ENCODE assay signal across 25 cellular contexts in genomic region chr1:6747679-6748078, GRCh38.
"Had no signal": no experiment of that assay in that cellular context is flagged by ENCODE, and none has a peak within 500 bp of the region (broad histone marks: within the 10 kb centered on the region; RNA-seq: fewer than 3 reads in every experiment).

No MANE protein-coding gene starts in this region.

- H3K9me3 Mint-ChIP-seq: activated CD4-positive, alpha-beta T cell treated with anti-CD3 and anti-CD28 coated beads, Interleukin-2, amount 10 ng/mL, durations not matched to agents 24 days and 14 days; activated naive CD8-positive, alpha-beta T cell treated with anti-CD3 and anti-CD28 coated beads for 36 hours; activated T-cell treated with anti-CD3 and anti-CD28 coated beads, Interleukin-2, amount 50 U/mL, for 4 hours had no signal

- H3K4me3 Mint-ChIP-seq: activated B cell treated with CpG ODN at 0.5 μM for 24 hours; activated CD4-positive, alpha-beta T cell treated with anti-CD3 and anti-CD28 coated beads, Interleukin-2, amount 10 ng/mL, durations not matched to agents 24 days and 14 days; activated CD8-positive, alpha-beta memory T cell treated with anti-CD3 and anti-CD28 coated beads, Interleukin-2, amount 10 ng/mL, durations not matched to agents 7 days and 5 days; activated naive CD8-positive, alpha-beta T cell treated with anti-CD3 and anti-CD28 coated beads for 36 hours; activated T-cell treated with anti-CD3 and anti-CD28 coated beads, Interleukin-2, amount 50 U/mL, for 4 hours; T-cell had no signal

- H3K36me3 ChIP-seq: brain microvascular endothelial cell, cardiac muscle cell had no signal

- DNase-seq: activated B cell treated with CpG ODN at 0.5 μM for 24 hours; activated CD4-positive, alpha-beta T cell treated with anti-CD3 and anti-CD28 coated beads for 1 hour; activated CD4-positive, alpha-beta T cell treated with anti-CD3 and anti-CD28 coated beads, Interleukin-2, amount 10 ng/mL, durations not matched to agents 24 days and 14 days; activated CD4-positive, alpha-beta T cell treated with anti-CD3 and anti-CD28 coated beads, Interleukin-2, amount 50 U/mL, for 48 hours; activated CD8-positive, alpha-beta memory T cell treated with anti-CD3 and anti-CD28 coated beads, Interleukin-2, amount 10 ng/mL, durations not matched to agents 7 days and 5 days; activated effector memory CD4-positive, alpha-beta T cell treated with anti-CD3 and anti-CD28 coated beads, Interleukin-2, amount 50 U/mL, for 16 hours; activated naive CD4-positive, alpha-beta T cell treated with Interleukin-2 at 50 U/mL for 16 hours; activated naive CD8-positive, alpha-beta T cell treated with anti-CD3 and anti-CD28 coated beads for 36 hours; activated T-cell treated with anti-CD3 and anti-CD28 coated beads, Interleukin-2, amount 50 U/mL, for 4 hours; brain microvascular endothelial cell; cerebellar nuclear complex; Karpas-422; MM.1S; NCI-H1092 treated with DMSO at 0.1 percent for 48 hours; NCI-H1436; NCI-H1694 treated with DMSO at 0.1 percent for 48 hours; NCI-H2029 treated with DMSO at 0.1 percent for 48 hours; NCI-H510A treated with DMSO at 0.1 percent for 48 hours; NCI-H69; NK-92 treated with Interleukin-12 subunit alpha and Interleukin-12 subunit beta, amount 100 ng/mL, for 24 hours; PC-3; SHP77 treated with DMSO at 0.1 percent for 48 hours; T-cell had no signal

- H3K27ac ChIP-seq: brain microvascular endothelial cell, cardiac muscle cell had no signal

- H3K4me3 ChIP-seq: cardiac muscle cell, K562 had no signal

- ATAC-seq: activated CD8-positive, alpha-beta memory T cell treated with anti-CD3 and anti-CD28 coated beads, Interleukin-2, amount 10 ng/mL, durations not matched to agents 7 days and 5 days; activated T-cell treated with anti-CD3 and anti-CD28 coated beads, Interleukin-2, amount 50 U/mL, for 4 hours; K562; PC-3; T-cell had no signal

- H3K27ac Mint-ChIP-seq: activated B cell treated with CpG ODN at 0.5 μM for 24 hours; activated CD4-positive, alpha-beta T cell treated with anti-CD3 and anti-CD28 coated beads, Interleukin-2, amount 10 ng/mL, durations not matched to agents 24 days and 14 days; activated CD8-positive, alpha-beta memory T cell treated with anti-CD3 and anti-CD28 coated beads, Interleukin-2, amount 10 ng/mL, durations not matched to agents 7 days and 5 days; activated naive CD8-positive, alpha-beta T cell treated with anti-CD3 and anti-CD28 coated beads for 36 hours; T-cell had no signal

- H3K36me3 Mint-ChIP-seq: activated CD8-positive, alpha-beta memory T cell treated with anti-CD3 and anti-CD28 coated beads, Interleukin-2, amount 10 ng/mL, durations not matched to agents 7 days and 5 days; activated naive CD8-positive, alpha-beta T cell treated with anti-CD3 and anti-CD28 coated beads for 36 hours; T-cell had no signal
